In genomic region chr1:246699095-246699735, GRCh38 we compare ENCODE assay signal across 8 cellular contexts. TPM values are rescaled to one million over a fixed set of nuclear protein-coding genes. Genes with fewer than 3 reads are reported as not detected.
A peak's percentile ranks its signal among the peaks of the same experiment; 100 is the strongest.
DNase-seq lines count a peak whose midpoint lies in the region; ATAC-seq and TF ChIP-seq lines count a peak whose summit lies in the region.

No MANE protein-coding gene starts in this region.

- peak; percentile 96 for ATAC-seq in HG02623 (IDR thresholded peaks at IDR 0.05; ENCODE audit: unreplicated experiment)

- in situ Hi-C loops in transverse colon (cut with MboI; ENCODE audit: low pct_ligation_motif_present in 1 of 4, low pct_unique_long_range_greater_than_20kb in 1 of 4, low sequenced_read_pairs in 3 of 4), result loop anchor here in 3 of 4 donors (5.0 to 25.0 kb wide), 4 partner anchors 134 to 202 kb away; partner anchors contain the start of genes CNST (in 2 of the 3), TFB2M (in 2 of the 3) and SMYD3 (in 1 of the 3)

- H3K27me3 Mint-ChIP-seq in glutamatergic neuron (ENCODE audit: unreplicated experiment), result peaks cover 12% of the 10 kb centered on the region

- WGBS in transverse colon (ENCODE audit: low coverage in 1 of 2), 2 donors, result 6 to 9% methylated on average over 11 to 18 of the region's 18 CpGs

- H3K27ac ChIP-seq in SK-N-MC, result no peak overlapping the region
- peak overlapping the region; percentile 41 to 71 (median 52) for H3K27ac ChIP-seq in transverse colon

- no peaks in the 10 kb centered on the region for H3K9me3 ChIP-seq in SK-N-MC (ENCODE audit: low read depth, low read length)
- no peaks in the 10 kb centered on the region for H3K9me3 ChIP-seq in transverse colon

- no peak for TF ChIP-seq POLR2A in transverse colon (IDR thresholded peaks at IDR 0.05)

- TF ChIP-seq CTCF in GM12865 (IDR thresholded peaks at IDR 0.05; ENCODE audit: insufficient read depth, low read depth, low read length, missing control alignments) (peak; percentile 84), glutamatergic neuron (IDR thresholded peaks at IDR 0.05; ENCODE audit: partially characterized antibody, unreplicated experiment) (peak; percentile 75), transverse colon (IDR thresholded peaks at IDR 0.05) (peak; percentile 83 to 86 (median 84))

- intact Hi-C loops in posterior cingulate gyrus (cut with DNase I) (loop anchor here (2.0 to 10.0 kb wide), 3 partner anchors 52 to 202 kb away; partner anchors contain the start of genes CNST and TFB2M), transverse colon (cut with DNase I; ENCODE audit: low total_unique reads) (loop anchor here (5.0 kb wide), 2 partner anchors 132 to 202 kb away; partner anchors contain the start of genes CNST and TFB2M)

- no peak for TF ChIP-seq EP300 in transverse colon (IDR thresholded peaks at IDR 0.05; ENCODE audit: low read depth)

- no peaks in the 10 kb centered on the region for H3K27me3 ChIP-seq in transverse colon

- H3K9ac ChIP-seq in SK-N-MC (ENCODE audit: insufficient read length), result peak overlapping the region; percentile 18

- H3K4me1 Mint-ChIP-seq in glutamatergic neuron (ENCODE audit: low read depth, unreplicated experiment), result peaks cover 17% of the 10 kb centered on the region

- H3K4me3 ChIP-seq in GM12865 (ENCODE audit: low read depth, low read length) (0 out of 2 replicates have a peak overlapping the region, but pooled peaks have one; percentile 12), SK-N-MC (peak overlapping the region; percentile 67), transverse colon (peak overlapping the region in 2 of 4 donors; percentile 7 to 36)

- DNase-seq in GM12865 (ENCODE audit: low read depth) (peak; percentile 95), NCI-H1092 treated with DMSO at 0.1 percent for 48 hours (lab: John Stamatoyannopoulos, UW) (peak; percentile 90), SK-N-MC (ENCODE audit: low read depth, low spot score) (peak; percentile 69), glutamatergic neuron (peak; percentile 85), posterior cingulate gyrus (peak; percentile 51 to 96 (median 78)), transverse colon (peak; percentile 93)
- DNase-seq in activated naive CD4-positive, alpha-beta T cell treated with anti-CD3 and anti-CD28 coated beads, Interleukin-2, amount 50 U/mL, for 16 hours, result peak; percentile 78

- H3K36me3 ChIP-seq in SK-N-MC (ENCODE audit: insufficient read depth, low read length) (no peaks in the 10 kb centered on the region), transverse colon (no peaks in the 10 kb centered on the region)

- peaks cover 17% of the 10 kb centered on the region for H3K9me3 Mint-ChIP-seq in glutamatergic neuron (ENCODE audit: unreplicated experiment)

- H3K4me3 Mint-ChIP-seq in glutamatergic neuron (ENCODE audit: unreplicated experiment), result peak overlapping the region; percentile 65

- H3K36me3 Mint-ChIP-seq in glutamatergic neuron (ENCODE audit: unreplicated experiment), result peaks cover 7% of the 10 kb centered on the region

- H3K4me1 ChIP-seq in transverse colon, result peaks cover 8 to 32% (median 17%) of the 10 kb centered on the region in 4 donors

- H3K27ac Mint-ChIP-seq in glutamatergic neuron (ENCODE audit: unreplicated experiment), result peak overlapping the region; percentile 57

RNA-seq across cellular contexts. Expression of gene SCCPDH, which starts 25.0 kb away (rescaled TPM):
- total RNA-seq in glutamatergic neuron (ENCODE audit: unreplicated experiment) (34.6 TPM), transverse colon (10 to 100 TPM in 3 of 4 donors, 1 to 10 TPM in 1; 4.8 to 28.5 (median 17.4) TPM)
